Comparison of ENCODE assay signal across 8 cellular contexts in genomic region chr2:111495636-111496035, GRCh38.
DNase-seq lines count a peak whose midpoint lies in the region; ATAC-seq, FAIRE-seq and TF ChIP-seq lines count a peak whose summit lies in the region.
"Not testable (repeated sequence)": the region's sequence is repeated elsewhere in the genome, so short reads cannot be mapped to it uniquely, and the experiment has no call there.

No MANE protein-coding gene starts in this region.

- peak; percentile 37 for DNase-seq in H4 (ENCODE audit: low spot score)
- DNase-seq in PC-9, result peak in 1 of 2 experiments; percentile 49
- peak; percentile 60 for DNase-seq in amniotic epithelial cell (ENCODE audit: low read depth)
- DNase-seq in endothelial cell of umbilical vein (ENCODE audit: low read depth, low spot score); left ventricle myocardium superior: not testable (repeated sequence)
- DNase-seq in myocyte (ENCODE audit: low read depth), result peak; percentile 84

- not testable (repeated sequence) for H3K9me1 ChIP-seq in endothelial cell of umbilical vein (replicated peaks; ENCODE audit: control insufficient read depth, extremely low read depth, insufficient read depth, low read length)

- not testable (repeated sequence) for FAIRE-seq in endothelial cell of umbilical vein (lab: Jason Lieb, UNC)

- 0 out of 2 replicates have a peak overlapping the region, but pooled peaks have one; percentile 25 for H3K4me3 ChIP-seq in ACC112 (ENCODE audit: low read depth, low read length)
- H3K4me3 ChIP-seq in PC-9; endothelial cell of umbilical vein (replicated peaks in 1 of 3; ENCODE audit: insufficient read depth in 1 of 3, low read depth in 1 of 3, low read length in 3 of 3); skin epidermis: not testable (repeated sequence)

- CTCF ChIA-PET in PC-9 (lab: Charles Lee); endothelial cell of umbilical vein (lab: Charles Lee): not testable (repeated sequence)

- BruUV-seq in PC-9 (replicated peaks; lab: Mats Ljungman, UMichigan); endothelial cell of umbilical vein (replicated peaks; lab: Mats Ljungman, UMichigan): not testable (repeated sequence)

- TF ChIP-seq POLR2A in endothelial cell of umbilical vein (IDR thresholded peaks at IDR 0.05; ENCODE audit: low read depth, low read length), result not testable (repeated sequence)

- not testable (repeated sequence) for H3K9me2 ChIP-seq in PC-9 (ENCODE audit: insufficient read depth)

- not testable (repeated sequence) for H3K9me3 ChIP-seq in PC-9 (ENCODE audit: insufficient read depth, low read depth); endothelial cell of umbilical vein (replicated peaks; ENCODE audit: control insufficient read depth, insufficient read depth, low read length)

- H3K4me1 ChIP-seq in ACC112 (ENCODE audit: control insufficient read depth, insufficient read depth, low read length, unreplicated experiment) (peaks cover 28% of the 10 kb centered on the region), PC-9 (replicated peaks; ENCODE audit: insufficient read depth) (peaks cover 35% of the 10 kb centered on the region), endothelial cell of umbilical vein (ENCODE audit: control insufficient read depth, extremely low read depth, insufficient read depth, low read length) (peaks cover 16% of the 10 kb centered on the region)

- intact Hi-C loops in PC-9 (cut with micrococcal nuclease; ENCODE audit: unreplicated experiment), result loop anchor here (10.0 kb wide), 1 partner anchor 159 kb away; no protein-coding TSS in a partner anchor
- intact Hi-C loops in endothelial cell of umbilical vein (cut with micrococcal nuclease); left ventricle myocardium superior (cut with micrococcal nuclease): not testable (repeated sequence)

- not testable (repeated sequence) for H3K9ac ChIP-seq in endothelial cell of umbilical vein (replicated peaks; ENCODE audit: extremely low read depth, insufficient read depth, low read length)

- dilution Hi-C loops in endothelial cell of umbilical vein (cut with MboI; ENCODE audit: extremely low pct_ligation_motif_present, low sequenced_read_pairs), result not testable (repeated sequence)

- ATAC-seq in left ventricle myocardium superior, result peak; percentile 19

- peak overlapping the region; percentile 60 for H3K4me2 ChIP-seq in PC-9
- peak overlapping the region; percentile 24 for H3K4me2 ChIP-seq in endothelial cell of umbilical vein (ENCODE audit: insufficient read depth, low read length)

- POLR2A ChIA-PET in PC-9 (lab: Charles Lee; ENCODE audit: unreplicated experiment); endothelial cell of umbilical vein (lab: Charles Lee): not testable (repeated sequence)

- not testable (repeated sequence) for H3F3A ChIP-seq in PC-9 (ENCODE audit: insufficient read depth, low read depth)

- TF ChIP-seq CTCF in PC-9 (conservative IDR thresholded peaks at IDR 0.05); endothelial cell of umbilical vein (IDR thresholded peaks at IDR 0.05; ENCODE audit: extremely low read depth in 1 of 2, insufficient read depth in 1 of 2, low read depth in 1 of 2, low read length in 2 of 2): not testable (repeated sequence)

- H2AFZ ChIP-seq in ACC112 (ENCODE audit: low read length, unreplicated experiment); PC-9; endothelial cell of umbilical vein (ENCODE audit: low read depth, low read length): not testable (repeated sequence)

- H3K27ac ChIP-seq in ACC112 (ENCODE audit: low read depth, low read length) (peak overlapping the region; percentile 92), PC-9 (peak overlapping the region; percentile 97), endothelial cell of umbilical vein (ENCODE audit: insufficient read depth, low read depth, low read length) (peak overlapping the region; percentile 71), skin epidermis (peak overlapping the region in 16 of 21 experiments; percentile 1 to 84 (median 44))

- H3K79me2 ChIP-seq in ACC112 (ENCODE audit: control insufficient read depth, insufficient read depth, low read length, unreplicated experiment), result peaks cover 26% of the 10 kb centered on the region
- peaks cover 29% of the 10 kb centered on the region for H3K79me2 ChIP-seq in PC-9 (ENCODE audit: low read depth)
- peaks cover 26% of the 10 kb centered on the region for H3K79me2 ChIP-seq in endothelial cell of umbilical vein (ENCODE audit: control insufficient read depth, insufficient read depth, low read length)

- not testable (repeated sequence) for H3K27me3 ChIP-seq in ACC112 (ENCODE audit: insufficient read depth, low read length); PC-9 (ENCODE audit: insufficient read depth, low read depth); endothelial cell of umbilical vein (ENCODE audit: control insufficient read depth in 2 of 2, insufficient read depth in 2 of 2, low read length in 2 of 2)

- not testable (repeated sequence) for H3K36me3 ChIP-seq in ACC112 (ENCODE audit: insufficient read depth, low read length); PC-9 (ENCODE audit: low read depth); endothelial cell of umbilical vein (ENCODE audit: control insufficient read depth in 2 of 2, extremely low read depth in 1 of 2, insufficient read depth in 2 of 2, low read length in 2 of 2)

- not testable (repeated sequence) for H4K20me1 ChIP-seq in PC-9 (ENCODE audit: insufficient read depth); endothelial cell of umbilical vein (replicated peaks; ENCODE audit: control insufficient read depth, extremely low read depth, insufficient read depth, low read length)

Comparison
In these comparisons a context has a peak if more than half of its experiments do, and no peak if none do; other contexts are left out.
1. H3K27ac ChIP-seq: peak in every context shown above with its lines; median percentile 97 in PC-9; 92 in ACC112; 71 in endothelial cell of umbilical vein; 44 in skin epidermis.